1 cellular context compared by ENCODE assay signal in genomic region chr2:73956211-73956865, GRCh38.
A peak's percentile ranks its signal among the peaks of the same experiment; 100 is the strongest.
TF ChIP-seq lines count a peak whose summit lies in the region.

No MANE protein-coding gene starts in this region.

TF ChIP-seq in HepG2, 621 proteins besides CTCF, POLR2A, EP300 and RAD21:
- no peak for TF ChIP-seq NKX3-1 (CRISPR knock-in tag; IDR thresholded peaks at IDR 0.05)
- no peak for TF ChIP-seq EZH2 (conservative IDR thresholded peaks at IDR 0.05; ENCODE audit: low read depth, low read length)
- TF ChIP-seq SMC3 (IDR thresholded peaks at IDR 0.05; ENCODE audit: low read length): peak; percentile 6; the same call in 1 of the 2 replicates
- no peak for TF ChIP-seq ZBTB4 (CRISPR knock-in tag; IDR thresholded peaks at IDR 0.05; ENCODE audit: borderline replicate concordance)
- TF ChIP-seq ZNF713 (CRISPR knock-in tag; IDR thresholded peaks at IDR 0.05): no peak
